Comparison of ENCODE assay signal across 37 cellular contexts in the genomic region with DNA sequence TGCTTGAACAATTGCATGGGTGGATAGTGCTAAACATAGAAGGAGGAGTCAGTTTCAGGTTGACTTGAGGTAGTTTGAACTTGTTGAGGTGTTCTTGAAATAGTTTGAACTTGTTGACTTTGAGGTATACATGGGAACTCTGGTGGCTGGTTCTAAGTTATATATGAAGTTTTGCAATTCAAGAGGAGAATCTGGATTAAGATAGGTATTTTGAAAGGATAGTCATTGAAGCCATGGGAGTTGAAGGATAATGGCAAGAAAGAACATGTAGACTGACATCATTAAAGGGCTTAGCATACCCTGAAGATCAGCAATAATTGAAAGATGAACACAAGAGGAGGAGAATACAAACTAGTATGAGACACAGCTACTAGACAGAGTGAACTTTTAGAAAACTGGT.
A peak's percentile ranks its signal among the peaks of the same experiment; 100 is the strongest.
DNase-seq lines count a peak whose midpoint lies in the region; ATAC-seq, FAIRE-seq and TF ChIP-seq lines count a peak whose summit lies in the region.
"Had no signal": no experiment of that assay in that cellular context is flagged by ENCODE, and none has a peak within 500 bp of the region (broad histone marks: within the 10 kb centered on the region; RNA-seq: fewer than 3 reads in every experiment).

No MANE protein-coding gene starts in this region.

- TF ChIP-seq CTCF in mammary epithelial cell (conservative IDR thresholded peaks at IDR 0.05 in 1 of 2, IDR thresholded peaks at IDR 0.05 in 1 of 2; ENCODE audit: extremely low read depth in 1 of 2, insufficient read depth in 1 of 2, low read depth in 1 of 2, low read length in 2 of 2) (no peak), MCF 10A (IDR thresholded peaks at IDR 0.05; ENCODE audit: unreplicated experiment) (no peak), bronchial epithelial cell (IDR thresholded peaks at IDR 0.05; ENCODE audit: insufficient read depth, low read length, severe bottlenecking) (no peak), epithelial cell of esophagus (IDR thresholded peaks at IDR 0.05; ENCODE audit: insufficient read depth, low read depth, low read length, missing control alignments) (no peak), foreskin keratinocyte (conservative IDR thresholded peaks at IDR 0.05) (no peak)

- no peak overlapping the region for H3K27ac Mint-ChIP-seq in MCF 10A (ENCODE audit: low read depth, unreplicated experiment)
- H3K27ac Mint-ChIP-seq: B cell; CD14-positive monocyte; CD4-positive, alpha-beta memory T cell; CD4-positive, alpha-beta T cell; CD4-positive, CD25-positive, alpha-beta regulatory T cell; CD8-positive, alpha-beta memory T cell; CD8-positive, alpha-beta T cell had no signal

- ATAC-seq in foreskin keratinocyte, result no peak
- no peak for ATAC-seq in left lobe of liver
- no peak for ATAC-seq in left colon
- ATAC-seq: A549; CD8-positive, alpha-beta T cell had no signal

- no peaks in the 10 kb centered on the region for H3K36me3 ChIP-seq in mammary epithelial cell (ENCODE audit: insufficient read depth, low read length)
- no peaks in the 10 kb centered on the region for H3K36me3 ChIP-seq in bronchial epithelial cell (ENCODE audit: control insufficient read depth, insufficient read depth, low read length)
- H3K36me3 ChIP-seq: BE2C; BLaER1; BLaER1 treated with 17β-estradiol and CSF1 and Interleukin-3, amounts not matched to agents 10 nM and 100 nM had no signal

- POLR2A ChIA-PET in MCF 10A (lab: Yijun Ruan, JAX), result no interaction called here

- H3K9me3 ChIP-seq in mammary epithelial cell (replicated peaks; ENCODE audit: insufficient read depth, low read length), result no peaks in the 10 kb centered on the region
- H3K9me3 ChIP-seq: A549; BE2C; BLaER1; BLaER1 treated with 17β-estradiol and CSF1 and Interleukin-3, amounts not matched to agents 10 nM and 100 nM; Caco-2 had no signal

- no peaks in the 10 kb centered on the region for H3K4me1 Mint-ChIP-seq in MCF 10A (ENCODE audit: insufficient read depth, unreplicated experiment)
- H3K4me1 Mint-ChIP-seq: B cell; CD14-positive monocyte; CD4-positive, alpha-beta memory T cell; CD4-positive, CD25-positive, alpha-beta regulatory T cell; CD8-positive, alpha-beta memory T cell had no signal

- H3K9ac ChIP-seq in mammary epithelial cell (ENCODE audit: insufficient read depth, low read length), result no peak overlapping the region
- H3K9ac ChIP-seq: BLaER1; BLaER1 treated with 17β-estradiol and CSF1 and Interleukin-3, amounts not matched to agents 10 nM and 100 nM had no signal

- CTCF ChIA-PET in mammary epithelial cell (lab: Charles Lee; ENCODE audit: low non-redundant PET), result no interaction called here
- CTCF ChIA-PET in MCF 10A (lab: Yijun Ruan, JAX), result no interaction called here

- H3K4me3 ChIP-seq in mammary epithelial cell (replicated peaks in 1 of 3; ENCODE audit: insufficient read depth in 1 of 3, low read depth in 2 of 3, low read length in 3 of 3), result no peak overlapping the region
- no peak overlapping the region for H3K4me3 ChIP-seq in bronchial epithelial cell (ENCODE audit: low read depth, low read length)
- no peak overlapping the region for H3K4me3 ChIP-seq in epithelial cell of esophagus (ENCODE audit: low read length)
- H3K4me3 ChIP-seq: A549; BLaER1; BLaER1 treated with 17β-estradiol and CSF1 and Interleukin-3, amounts not matched to agents 10 nM and 100 nM had no signal

- peak; percentile 18 for FAIRE-seq in bronchial epithelial cell (lab: Jason Lieb, UNC)
- FAIRE-seq: A204.1, A549, D721Med had no signal

- H3K4me2 ChIP-seq in mammary epithelial cell (ENCODE audit: insufficient read depth, low read depth, low read length), result no peak overlapping the region
- H3K4me2 ChIP-seq: A549; BLaER1; BLaER1 treated with 17β-estradiol and CSF1 and Interleukin-3, amounts not matched to agents 10 nM and 100 nM had no signal

- DNase-seq in mammary epithelial cell, result peak; percentile 2
- no peak for DNase-seq in MCF 10A (ENCODE audit: unreplicated experiment)
- DNase-seq in bronchial epithelial cell (ENCODE audit: low read depth), result peak; percentile 41
- peak; percentile 81 for DNase-seq in epithelial cell of esophagus (ENCODE audit: low read depth)
- DNase-seq in foreskin keratinocyte, result peak; percentile 36 to 65
- no peak for DNase-seq in left lobe of liver (ENCODE audit: low spot score)
- no peak for DNase-seq in left colon
- no peak for DNase-seq in NCI-H446 treated with DMSO at 0.1 percent for 48 hours (lab: John Stamatoyannopoulos, UW)
- DNase-seq: 8988T; ACHN; AML-193; BE2C; C1 segment of cervical spinal cord; Caco-2; Calu3; CD4-positive, alpha-beta memory T cell; CD4-positive, alpha-beta T cell; CD4-positive, CD25-positive, alpha-beta regulatory T cell; CD8-positive, alpha-beta memory T cell; CD8-positive, alpha-beta T cell; COR-L47; DMS 273 treated with DMSO at 0.1 percent for 48 hours; DMS153; DMS53; DMS79; DMS79 treated with DMSO at 0.1 percent for 48 hours; DND-41; EL had no signal

- H3K36me3 Mint-ChIP-seq in MCF 10A (ENCODE audit: insufficient read depth, unreplicated experiment), result no peaks in the 10 kb centered on the region
- H3K36me3 Mint-ChIP-seq: CD14-positive monocyte; CD4-positive, alpha-beta memory T cell; CD4-positive, CD25-positive, alpha-beta regulatory T cell; CD8-positive, alpha-beta memory T cell; CD8-positive, alpha-beta T cell had no signal

- no peaks in the 10 kb centered on the region for H3K79me2 ChIP-seq in mammary epithelial cell (ENCODE audit: insufficient read depth, low read length)

- H3K4me3 Mint-ChIP-seq in MCF 10A (ENCODE audit: unreplicated experiment), result no peak overlapping the region
- H3K4me3 Mint-ChIP-seq: B cell; CD14-positive monocyte; CD4-positive, alpha-beta memory T cell; CD4-positive, alpha-beta T cell; CD4-positive, CD25-positive, alpha-beta regulatory T cell; CD8-positive, alpha-beta memory T cell; CD8-positive, alpha-beta T cell had no signal

- no peak overlapping the region for H2AFZ ChIP-seq in mammary epithelial cell (ENCODE audit: low read depth, low read length)

- no peaks in the 10 kb centered on the region for H3K27me3 Mint-ChIP-seq in MCF 10A (ENCODE audit: insufficient read depth, unreplicated experiment)
- H3K27me3 Mint-ChIP-seq: B cell; CD4-positive, alpha-beta memory T cell; CD4-positive, alpha-beta T cell; CD4-positive, CD25-positive, alpha-beta regulatory T cell; CD8-positive, alpha-beta memory T cell had no signal

- intact Hi-C loops in mammary epithelial cell (cut with micrococcal nuclease) (loop anchor here (1.0 kb wide), 1 partner anchor 14 kb away; no protein-coding TSS in a partner anchor), MCF 10A (cut with micrococcal nuclease) (no loop called here), left colon (cut with DNase I, micrococcal nuclease) (no loop called here)

- BruUV-seq in mammary epithelial cell (replicated peaks; lab: Mats Ljungman, UMichigan) (no TSS peak), MCF 10A (replicated peaks; lab: Mats Ljungman, UMichigan) (no TSS peak)

- no peak overlapping the region for H3K27ac ChIP-seq in mammary epithelial cell (ENCODE audit: insufficient read depth, low read depth, low read length)
- no peak overlapping the region for H3K27ac ChIP-seq in foreskin keratinocyte
- H3K27ac ChIP-seq: 22Rv1; A549; BLaER1; BLaER1 treated with 17β-estradiol and CSF1 and Interleukin-3, amounts not matched to agents 10 nM and 100 nM; C4-2B had no signal

- H3K27me3 ChIP-seq in mammary epithelial cell (ENCODE audit: insufficient read depth, low read length) (no peaks in the 10 kb centered on the region), bronchial epithelial cell (ENCODE audit: control insufficient read depth, insufficient read depth, low read length) (no peaks in the 10 kb centered on the region), foreskin keratinocyte (no peaks in the 10 kb centered on the region)
- H3K27me3 ChIP-seq: BE2C; BLaER1; BLaER1 treated with 17β-estradiol and CSF1 and Interleukin-3, amounts not matched to agents 10 nM and 100 nM had no signal

- in situ Hi-C loops in mammary epithelial cell (cut with MboI; ENCODE audit: low sequenced_read_pairs in 2 of 2), result no loop called here

- H4K20me1 ChIP-seq in mammary epithelial cell (ENCODE audit: insufficient read depth, low read length), result no peaks in the 10 kb centered on the region
- H4K20me1 ChIP-seq: BLaER1; BLaER1 treated with 17β-estradiol and CSF1 and Interleukin-3, amounts not matched to agents 10 nM and 100 nM had no signal

- H3K4me1 ChIP-seq in mammary epithelial cell (ENCODE audit: insufficient read depth, low read length) (no peaks in the 10 kb centered on the region), foreskin keratinocyte (no peaks in the 10 kb centered on the region)
- H3K4me1 ChIP-seq: A549; BE2C; BLaER1; BLaER1 treated with 17β-estradiol and CSF1 and Interleukin-3, amounts not matched to agents 10 nM and 100 nM; Caco-2 had no signal

- dilution Hi-C loops in mammary epithelial cell (cut with HindIII; ENCODE audit: low sequenced_read_pairs), result no loop called here

- no peaks in the 10 kb centered on the region for H3K9me3 Mint-ChIP-seq in MCF 10A (ENCODE audit: unreplicated experiment)

Comparison
In these comparisons a context has a peak if more than half of its experiments do, and no peak if none do; other contexts are left out.
1. DNase-seq: peak in mammary epithelial cell (single experiment), bronchial epithelial cell (single experiment), epithelial cell of esophagus (single experiment) and foreskin keratinocyte (2 of 2); none in MCF 10A (single experiment), left lobe of liver (single experiment), left colon (0 of 2) and NCI-H446 treated with DMSO at 0.1 percent for 48 hours (single experiment).